In genomic region chr7:6392712-6393666, GRCh38 we compare ENCODE assay signal across 8 cellular contexts. TPM values are rescaled to one million over a fixed set of nuclear protein-coding genes. Genes with fewer than 3 reads are reported as not detected.
DNase-seq lines count a peak whose midpoint lies in the region; ATAC-seq lines count a peak whose summit lies in the region.

No MANE protein-coding gene starts in this region.

- ATAC-seq in GM18907 (IDR thresholded peaks at IDR 0.05; ENCODE audit: unreplicated experiment), result peak; percentile 66

- peaks cover 0 to 21% (median 3%) of the 10 kb centered on the region in 3 donors for H3K36me3 Mint-ChIP-seq in immature natural killer cell

- H3K27me3 ChIP-seq in HUES6 (ENCODE audit: control insufficient read depth, insufficient read depth, low read length), result no peaks in the 10 kb centered on the region
- no peaks in the 10 kb centered on the region for H3K27me3 ChIP-seq in adipocyte (replicated peaks; ENCODE audit: control insufficient read depth, insufficient read depth, low read length)

- no peaks in the 10 kb centered on the region for H3K9me3 Mint-ChIP-seq in immature natural killer cell

- peaks cover 69% of the 10 kb centered on the region for H3K36me3 ChIP-seq in HUES6 (ENCODE audit: control insufficient read depth, insufficient read depth, low read length)
- peaks cover 47% of the 10 kb centered on the region for H3K36me3 ChIP-seq in adipocyte (ENCODE audit: control insufficient read depth, insufficient read depth, low read length, severe bottlenecking)

- H3K27ac ChIP-seq in HUES6 (ENCODE audit: low read depth, low read length), result no peak overlapping the region

- H3K4me3 Mint-ChIP-seq in immature natural killer cell, result peak overlapping the region in 1 of 5 donors; percentile 8

- peaks cover 0 to 8% (median 2%) of the 10 kb centered on the region in 3 donors for H3K27me3 Mint-ChIP-seq in immature natural killer cell (ENCODE audit: low read depth in 3 of 3)

- H3K9ac ChIP-seq in HUES6 (ENCODE audit: low read length), result peak overlapping the region; percentile 22
- peak overlapping the region; percentile 45 for H3K9ac ChIP-seq in adipocyte (ENCODE audit: low read length)

- H3K4me1 ChIP-seq in HUES6 (ENCODE audit: control insufficient read depth, insufficient read depth, low read length), result peaks cover 19% of the 10 kb centered on the region; the same call in 1 of the 2 replicates
- peaks cover 35% of the 10 kb centered on the region for H3K4me1 ChIP-seq in adipocyte (ENCODE audit: control insufficient read depth, insufficient read depth, low read length)

- DNase-seq in adipocyte (ENCODE audit: low read depth), result peak; percentile 86
- DNase-seq in immature natural killer cell, result no peak
- DNase-seq in stimulated activated CD4-positive, alpha-beta T cell treated with anti-CD3 and anti-CD28 coated beads, Interleukin-4, amount 100 ng/mL, for 4 hours, result peak; percentile 23 to 32
- DNase-seq in superior temporal gyrus (ENCODE audit: extremely low spot score), result no peak
- no peak for DNase-seq in NCI-H1092 (lab: John Stamatoyannopoulos, UW)
- DNase-seq in foreskin melanocyte, result no peak

- H3K9me3 ChIP-seq in HUES6 (ENCODE audit: control insufficient read depth, insufficient read depth, low read depth, low read length) (no peaks in the 10 kb centered on the region), adipocyte (ENCODE audit: control insufficient read depth, low read length) (no peaks in the 10 kb centered on the region)

- H3K4me1 Mint-ChIP-seq in immature natural killer cell, result peaks cover 49 to 60% of the 10 kb centered on the region in 2 donors

- H3K4me3 ChIP-seq in HUES6 (ENCODE audit: low read depth, low read length) (no peak overlapping the region), adipocyte (ENCODE audit: low read length) (peak overlapping the region; percentile 65)

- peak overlapping the region; percentile 41 to 83 (median 74) for H3K27ac Mint-ChIP-seq in immature natural killer cell

RNA-seq across cellular contexts. Expression of gene RAC1, which starts 18.7 kb away (rescaled TPM):
- polyA plus RNA-seq in immature natural killer cell, result 100 to 1,000 TPM; 324 to 389 (median 386) TPM

RNA-seq across cellular contexts. Expression of gene FAM220A, which starts 44.2 kb away (rescaled TPM):
- 1 to 10 TPM; 1.9 to 6.2 (median 5.7) TPM for polyA plus RNA-seq in immature natural killer cell

RNA-seq across cellular contexts. Expression of gene DAGLB, which starts 54.8 kb away (rescaled TPM):
- polyA plus RNA-seq in immature natural killer cell, result 10 to 100 TPM in 1 of 3 donors, 1 to 10 TPM in 2; 6.0 to 12.6 (median 7.4) TPM

Comparison
In these comparisons a context has a peak if more than half of its experiments do, and no peak if none do; other contexts are left out.
1. DNase-seq: peak in adipocyte (single experiment) and stimulated activated CD4-positive, alpha-beta T cell treated with anti-CD3 and anti-CD28 coated beads, Interleukin-4, amount 100 ng/mL, for 4 hours (2 of 2); none in immature natural killer cell (0 of 3), superior temporal gyrus (single experiment), NCI-H1092 (single experiment) and foreskin melanocyte (single experiment).